9 cellular contexts compared by ENCODE assay signal in genomic region chr5:159330131-159330530, GRCh38. TPM values are rescaled to one million over a fixed set of nuclear protein-coding genes. Genes with fewer than 3 reads are reported as not detected.
DNase-seq lines count a peak whose midpoint lies in the region; ATAC-seq and TF ChIP-seq lines count a peak whose summit lies in the region.
"Had no signal": no experiment of that assay in that cellular context is flagged by ENCODE, and none has a peak within 500 bp of the region (broad histone marks: within the 10 kb centered on the region; RNA-seq: fewer than 3 reads in every experiment).

Gene IL12B, minus strand, starts transcription at chr5:159330487. Its CDS starts 3,705 bp downstream, at chr5:159326782.

- H3K9me3 Mint-ChIP-seq in naive thymus-derived CD8-positive, alpha-beta T cell, result no peaks in the 10 kb centered on the region

- H3K9me3 ChIP-seq in BE2C (no peaks in the 10 kb centered on the region), HUES6 (ENCODE audit: control insufficient read depth, insufficient read depth, low read depth, low read length) (no peaks in the 10 kb centered on the region)

- POLR2A ChIA-PET in naive thymus-derived CD8-positive, alpha-beta T cell (lab: Charles Lee), result no interaction called here

- H3K4me3 ChIP-seq in BE2C (ENCODE audit: low read depth, low read length), result peak within 1 kb of the TSS; percentile 51
- H3K4me3 ChIP-seq in HUES6 (ENCODE audit: low read depth, low read length), result peak within 1 kb of the TSS; percentile 61
- peak within 1 kb of the TSS; percentile 57 for H3K4me3 ChIP-seq in brain microvascular endothelial cell (ENCODE audit: low read depth, low read length)

- no peak for TF ChIP-seq CTCF in BE2C (IDR thresholded peaks at IDR 0.05; ENCODE audit: low read depth, low read length)
- no peak for TF ChIP-seq CTCF in brain microvascular endothelial cell (IDR thresholded peaks at IDR 0.05; ENCODE audit: low read depth, low read length, missing control alignments)

- no peaks in the 10 kb centered on the region for H3K36me3 Mint-ChIP-seq in naive thymus-derived CD8-positive, alpha-beta T cell

- no peaks in the 10 kb centered on the region for H3K36me3 ChIP-seq in BE2C
- no peaks in the 10 kb centered on the region for H3K36me3 ChIP-seq in HUES6 (ENCODE audit: control insufficient read depth, insufficient read depth, low read length)
- H3K36me3 ChIP-seq in brain microvascular endothelial cell (replicated peaks), result no peaks in the 10 kb centered on the region

- peaks cover 4 to 23% (median 4%) of the 10 kb centered on the region in 5 donors for H3K27me3 Mint-ChIP-seq in naive thymus-derived CD8-positive, alpha-beta T cell

- peak within 1 kb of the TSS; percentile 45 to 75 (median 66) for H3K4me3 Mint-ChIP-seq in naive thymus-derived CD8-positive, alpha-beta T cell

- DNase-seq in BE2C (peak; percentile 18), brain microvascular endothelial cell (no peak), NCI-H1694 treated with DMSO at 0.1 percent for 48 hours (lab: John Stamatoyannopoulos, UW) (no peak), GM19240 (ENCODE audit: insufficient read length, low spot score) (no peak), NCI-H2227 treated with DMSO at 0.1 percent for 48 hours (lab: John Stamatoyannopoulos, UW) (no peak)
- DNase-seq in naive thymus-derived CD8-positive, alpha-beta T cell, result no peak
- DNase-seq: foreskin melanocyte had no signal

- no peak within 1 kb of the TSS for H3K27ac ChIP-seq in HUES6 (ENCODE audit: low read depth, low read length)
- H3K27ac ChIP-seq in brain microvascular endothelial cell, result no peak within 1 kb of the TSS

- H3K27ac Mint-ChIP-seq in naive thymus-derived CD8-positive, alpha-beta T cell, result peak within 1 kb of the TSS in 5 of 10 donors; percentile 7 to 80 (median 28)

- peaks cover 5 to 34% (median 18%) of the 10 kb centered on the region in 4 donors for H3K4me1 Mint-ChIP-seq in naive thymus-derived CD8-positive, alpha-beta T cell

- H3K27me3 ChIP-seq in BE2C, result peaks cover 28% of the 10 kb centered on the region
- H3K27me3 ChIP-seq in HUES6 (ENCODE audit: control insufficient read depth, insufficient read depth, low read length), result peaks cover 8% of the 10 kb centered on the region; the same call in 1 of the 2 replicates
- H3K27me3 ChIP-seq in brain microvascular endothelial cell (replicated peaks), result no peaks in the 10 kb centered on the region

- H3K9ac ChIP-seq in HUES6 (ENCODE audit: low read length), result no peak within 1 kb of the TSS

- ATAC-seq in naive thymus-derived CD8-positive, alpha-beta T cell, result no peak
- ATAC-seq in HG03135 (IDR thresholded peaks at IDR 0.05; ENCODE audit: unreplicated experiment), result no peak

- H3K4me1 ChIP-seq in BE2C, result no peaks in the 10 kb centered on the region
- no peaks in the 10 kb centered on the region for H3K4me1 ChIP-seq in HUES6 (ENCODE audit: control insufficient read depth, insufficient read depth, low read length)

- in situ Hi-C loops in brain microvascular endothelial cell (cut with HindIII; ENCODE audit: low pct_ligation_motif_present, low sequenced_read_pairs), result no loop called here

RNA-seq across cellular contexts. Expression of gene IL12B, which starts in this region (rescaled TPM):
- not detected for polyA plus RNA-seq in BE2C (2012; ENCODE audit: insufficient read depth, insufficient read length, low read depth)
- not detected for total RNA-seq in naive thymus-derived CD8-positive, alpha-beta T cell
- not detected for polyA plus RNA-seq in naive thymus-derived CD8-positive, alpha-beta T cell
